ENCODE assay signal across 23 cellular contexts in the genomic region with DNA sequence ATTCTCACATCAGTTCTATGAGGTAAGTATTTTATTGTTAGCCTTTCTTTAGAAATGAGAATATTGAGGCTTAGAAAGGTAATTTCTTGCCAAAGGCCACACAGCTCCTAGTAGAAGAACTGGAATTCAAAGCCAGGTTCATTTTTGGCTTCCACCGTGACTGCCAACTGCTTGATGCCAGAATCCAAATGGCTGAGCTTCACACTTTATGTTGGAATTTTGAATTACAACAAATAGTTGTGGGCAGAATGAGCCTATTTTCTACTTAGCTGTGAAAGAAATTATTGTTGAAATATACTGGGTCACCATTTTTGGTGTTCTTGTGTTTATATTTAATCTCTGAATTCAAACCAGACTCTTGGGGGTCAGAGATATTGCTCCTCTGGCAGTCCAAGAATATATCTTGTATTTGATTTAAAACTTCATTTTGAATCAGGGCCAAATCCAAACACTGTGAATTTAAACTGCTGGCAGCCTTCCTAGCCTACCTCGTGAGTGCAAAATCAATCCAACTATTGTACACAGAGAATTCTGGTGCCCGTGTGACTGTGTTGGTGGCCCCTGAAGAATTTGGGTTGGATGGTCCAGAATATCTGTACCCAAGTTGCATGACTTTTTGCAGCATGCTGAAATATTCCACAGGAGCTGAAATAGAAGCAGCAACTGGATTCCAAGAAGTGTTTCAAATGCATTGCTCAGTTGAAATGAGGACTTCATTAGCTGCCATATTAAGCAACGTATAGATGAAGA. TPM values are rescaled to one million over a fixed set of nuclear protein-coding genes. Genes with fewer than 3 reads are reported as not detected.
DNase-seq lines count a peak whose midpoint lies in the region; ATAC-seq and TF ChIP-seq lines count a peak whose summit lies in the region.
"Had no signal": no experiment of that assay in that cellular context is flagged by ENCODE, and none has a peak within 500 bp of the region (broad histone marks: within the 10 kb centered on the region; RNA-seq: fewer than 3 reads in every experiment).

No MANE protein-coding gene starts in this region.

- peak; percentile 23 for DNase-seq in NCI-H345 (lab: John Stamatoyannopoulos, UW)
- DNase-seq in NCI-H345 treated with DMSO at 0.1 percent for 48 hours (lab: John Stamatoyannopoulos, UW; ENCODE audit: unreplicated experiment), result no peak
- peak; percentile 26 for DNase-seq in choroid plexus epithelial cell (ENCODE audit: low read depth)
- no peak for DNase-seq in mesenchymal stem cell
- DNase-seq in tibial nerve (ENCODE audit: low spot score in 2 of 2), result no peak
- no peak for DNase-seq in activated CD8-positive, alpha-beta memory T cell treated with anti-CD3 and anti-CD28 coated beads, Interleukin-2, amount 10 ng/mL, durations not matched to agents 7 days and 5 days
- no peak for DNase-seq in effector memory CD8-positive, alpha-beta T cell
- DNase-seq: 8988T; activated CD4-positive, alpha-beta T cell treated with anti-CD3 and anti-CD28 coated beads for 36 hours; activated T-cell treated with anti-CD3 and anti-CD28 coated beads, Interleukin-2, amount 50 U/mL, for 24 hours; CD4-positive, CD25-positive, alpha-beta regulatory T cell; glutamatergic neuron; NCI-H1694; NCI-H526; RPMI8226 had no signal

- H3K36me3 ChIP-seq in mesenchymal stem cell (ENCODE audit: control insufficient read depth in 1 of 2, insufficient read depth in 2 of 2, low read depth in 1 of 2, low read length in 2 of 2) (no peaks in the 10 kb centered on the region), tibial nerve (no peaks in the 10 kb centered on the region)
- H3K36me3 ChIP-seq: HAP-1 had no signal

- no peaks in the 10 kb centered on the region for H3K36me3 Mint-ChIP-seq in activated CD8-positive, alpha-beta memory T cell treated with anti-CD3 and anti-CD28 coated beads, Interleukin-2, amount 10 ng/mL, durations not matched to agents 7 days and 5 days
- H3K36me3 Mint-ChIP-seq in effector memory CD8-positive, alpha-beta T cell (ENCODE audit: insufficient read depth), result no peaks in the 10 kb centered on the region
- H3K36me3 Mint-ChIP-seq: CD4-positive, CD25-positive, alpha-beta regulatory T cell; type B pancreatic cell had no signal

- no peak overlapping the region for H3K23ac ChIP-seq in mesenchymal stem cell (ENCODE audit: low read length in 2 of 2)

- no peak overlapping the region for H2AFZ ChIP-seq in mesenchymal stem cell (ENCODE audit: low read depth, low read length)

- H3K4me3 Mint-ChIP-seq in activated CD8-positive, alpha-beta memory T cell treated with anti-CD3 and anti-CD28 coated beads, Interleukin-2, amount 10 ng/mL, durations not matched to agents 7 days and 5 days, result no peak overlapping the region
- H3K4me3 Mint-ChIP-seq in effector memory CD8-positive, alpha-beta T cell, result no peak overlapping the region
- H3K4me3 Mint-ChIP-seq: activated CD4-positive, alpha-beta T cell treated with anti-CD3 and anti-CD28 coated beads for 36 hours; activated T-cell treated with anti-CD3 and anti-CD28 coated beads, Interleukin-2, amount 50 U/mL, for 24 hours; type B pancreatic cell had no signal

- no peak overlapping the region for H2BK120ac ChIP-seq in mesenchymal stem cell (ENCODE audit: low read depth, low read length)

- no peaks in the 10 kb centered on the region for H3K4me1 Mint-ChIP-seq in activated CD8-positive, alpha-beta memory T cell treated with anti-CD3 and anti-CD28 coated beads, Interleukin-2, amount 10 ng/mL, durations not matched to agents 7 days and 5 days
- no peaks in the 10 kb centered on the region for H3K4me1 Mint-ChIP-seq in effector memory CD8-positive, alpha-beta T cell (ENCODE audit: low read depth in 2 of 2)
- H3K4me1 Mint-ChIP-seq: activated CD4-positive, alpha-beta T cell treated with anti-CD3 and anti-CD28 coated beads for 36 hours; CD4-positive, CD25-positive, alpha-beta regulatory T cell had no signal

- no peak overlapping the region for H3K27ac Mint-ChIP-seq in activated CD8-positive, alpha-beta memory T cell treated with anti-CD3 and anti-CD28 coated beads, Interleukin-2, amount 10 ng/mL, durations not matched to agents 7 days and 5 days
- H3K27ac Mint-ChIP-seq in effector memory CD8-positive, alpha-beta T cell, result no peak overlapping the region
- H3K27ac Mint-ChIP-seq: activated CD4-positive, alpha-beta T cell treated with anti-CD3 and anti-CD28 coated beads for 36 hours; activated T-cell treated with anti-CD3 and anti-CD28 coated beads, Interleukin-2, amount 50 U/mL, for 24 hours; CD4-positive, CD25-positive, alpha-beta regulatory T cell; type B pancreatic cell had no signal

- no peak overlapping the region for H4K8ac ChIP-seq in mesenchymal stem cell (ENCODE audit: low read length)

- TF ChIP-seq CTCF in choroid plexus epithelial cell (conservative IDR thresholded peaks at IDR 0.05; ENCODE audit: low read depth, low read length) (no peak), tibial nerve (IDR thresholded peaks at IDR 0.05) (no peak)

- TF ChIP-seq POLR2A in tibial nerve (IDR thresholded peaks at IDR 0.05), result no peak

- no peak overlapping the region for H2BK12ac ChIP-seq in mesenchymal stem cell (ENCODE audit: low read length in 2 of 2)

- H3K27me3 ChIP-seq in mesenchymal stem cell (ENCODE audit: control insufficient read depth in 1 of 2, insufficient read depth in 1 of 2, low read length in 2 of 2) (peaks cover 0 to 6% of the 10 kb centered on the region in 2 experiments), tibial nerve (no peaks in the 10 kb centered on the region)

- H3K4me3 ChIP-seq in choroid plexus epithelial cell (ENCODE audit: low read depth, low read length), result no peak overlapping the region
- no peak overlapping the region for H3K4me3 ChIP-seq in mesenchymal stem cell (ENCODE audit: insufficient read depth in 1 of 2, low read depth in 1 of 2, low read length in 2 of 2)
- H3K4me3 ChIP-seq in tibial nerve, result no peak overlapping the region
- H3K4me3 ChIP-seq: GM12878, HAP-1 had no signal

- no peak overlapping the region for H3K18ac ChIP-seq in mesenchymal stem cell (ENCODE audit: low read depth in 1 of 2, low read length in 2 of 2)

- H3K9me3 ChIP-seq in mesenchymal stem cell (ENCODE audit: control insufficient read depth, low read length) (no peaks in the 10 kb centered on the region), tibial nerve (no peaks in the 10 kb centered on the region)
- H3K9me3 ChIP-seq: HAP-1 had no signal

- H3K14ac ChIP-seq in mesenchymal stem cell (ENCODE audit: low read length in 2 of 2), result no peak overlapping the region

- H3K9ac ChIP-seq in mesenchymal stem cell (ENCODE audit: low read length), result peak overlapping the region; percentile 4
- H3K9ac ChIP-seq: KMS-11 had no signal

- H2BK15ac ChIP-seq in mesenchymal stem cell (ENCODE audit: low read depth, poor library complexity, severe bottlenecking), result no peak overlapping the region

- H3K4me1 ChIP-seq in mesenchymal stem cell (ENCODE audit: control insufficient read depth, insufficient read depth, low read depth, low read length), result no peaks in the 10 kb centered on the region
- H3K4me1 ChIP-seq in tibial nerve, result peaks cover 0 to 27% (median 14%) of the 10 kb centered on the region in 4 donors
- H3K4me1 ChIP-seq: HAP-1 had no signal

- peak in 1 of 2 donors; percentile 60 for TF ChIP-seq EP300 in tibial nerve (IDR thresholded peaks at IDR 0.05)

- no peak overlapping the region for H2AK5ac ChIP-seq in mesenchymal stem cell (ENCODE audit: low read length, severe bottlenecking)

- H3K27me3 Mint-ChIP-seq in activated CD8-positive, alpha-beta memory T cell treated with anti-CD3 and anti-CD28 coated beads, Interleukin-2, amount 10 ng/mL, durations not matched to agents 7 days and 5 days, result peaks cover 7% of the 10 kb centered on the region
- H3K27me3 Mint-ChIP-seq in effector memory CD8-positive, alpha-beta T cell, result peaks cover 15 to 23% of the 10 kb centered on the region in 2 donors
- H3K27me3 Mint-ChIP-seq: activated CD4-positive, alpha-beta T cell treated with anti-CD3 and anti-CD28 coated beads for 36 hours; activated T-cell treated with anti-CD3 and anti-CD28 coated beads, Interleukin-2, amount 50 U/mL, for 24 hours had no signal

- no peak for ATAC-seq in HG03095 (IDR thresholded peaks at IDR 0.05; ENCODE audit: unreplicated experiment)
- ATAC-seq in activated CD8-positive, alpha-beta memory T cell treated with anti-CD3 and anti-CD28 coated beads, Interleukin-2, amount 10 ng/mL, durations not matched to agents 7 days and 5 days, result no peak
- ATAC-seq in effector memory CD8-positive, alpha-beta T cell (replicated peaks), result no peak
- ATAC-seq: GM12878 had no signal

- H3K4me2 ChIP-seq in mesenchymal stem cell (ENCODE audit: low read length, poor library complexity, severe bottlenecking), result no peak overlapping the region
- H3K4me2 ChIP-seq: KMS-11 had no signal

- H3K9me3 Mint-ChIP-seq in activated CD8-positive, alpha-beta memory T cell treated with anti-CD3 and anti-CD28 coated beads, Interleukin-2, amount 10 ng/mL, durations not matched to agents 7 days and 5 days (ENCODE audit: low read depth), result no peaks in the 10 kb centered on the region
- no peaks in the 10 kb centered on the region for H3K9me3 Mint-ChIP-seq in effector memory CD8-positive, alpha-beta T cell
- H3K9me3 Mint-ChIP-seq: activated T-cell treated with anti-CD3 and anti-CD28 coated beads, Interleukin-2, amount 50 U/mL, for 24 hours had no signal

- 90% methylated on average over 4 of the region's 4 CpGs for WGBS in mesenchymal stem cell
- 25% methylated on average over 4 of the region's 4 CpGs for WGBS in tibial nerve, 2 donors

- no peaks in the 10 kb centered on the region for H3K79me1 ChIP-seq in mesenchymal stem cell (replicated peaks; ENCODE audit: low read length, poor library complexity, severe bottlenecking)

- no peak overlapping the region for H2BK5ac ChIP-seq in mesenchymal stem cell (ENCODE audit: low read depth, low read length, poor library complexity, severe bottlenecking)

- H4K91ac ChIP-seq in mesenchymal stem cell (ENCODE audit: low read length), result no peak overlapping the region

- no peak overlapping the region for H3K4ac ChIP-seq in mesenchymal stem cell (ENCODE audit: low read depth in 1 of 2, low read length in 2 of 2)

- no peak overlapping the region for H3K27ac ChIP-seq in mesenchymal stem cell (ENCODE audit: low read length, poor library complexity, severe bottlenecking)
- peak overlapping the region; percentile 41 to 86 (median 61) for H3K27ac ChIP-seq in tibial nerve
- H3K27ac ChIP-seq: KMS-11 had no signal

- CTCF ChIA-PET in activated CD8-positive, alpha-beta memory T cell treated with anti-CD3 and anti-CD28 coated beads, Interleukin-2, amount 10 ng/mL, durations not matched to agents 7 days and 5 days (lab: Charles Lee), result no interaction called here

RNA-seq across cellular contexts. Expression of gene LPIN1, which starts 35.6 kb away (rescaled TPM):
- polyA plus RNA-seq in mesenchymal stem cell (2013, experiment 1 of 2), result 42.3 TPM
- polyA plus RNA-seq in mesenchymal stem cell (2013, experiment 2 of 2), result 40.8 TPM
- 100 to 1,000 TPM; 170 to 202 (median 172) TPM for total RNA-seq in tibial nerve
- total RNA-seq in activated CD8-positive, alpha-beta memory T cell treated with anti-CD3 and anti-CD28 coated beads, Interleukin-2, amount 10 ng/mL, durations not matched to agents 7 days and 5 days, result 10 to 100 TPM; 57.1 to 76.4 TPM

RNA-seq across cellular contexts. Expression of gene NTSR2, which starts 40.8 kb away (rescaled TPM):
- not detected for polyA plus RNA-seq in mesenchymal stem cell (2013, experiment 1 of 2)
- not detected for polyA plus RNA-seq in mesenchymal stem cell (2013, experiment 2 of 2)
- total RNA-seq in tibial nerve, result 1 to 10 TPM in 2 of 4 donors, under 1 TPM in 1, not detected in 1; 0.87 to 4.2 (median 2.1) TPM
- not detected for total RNA-seq in activated CD8-positive, alpha-beta memory T cell treated with anti-CD3 and anti-CD28 coated beads, Interleukin-2, amount 10 ng/mL, durations not matched to agents 7 days and 5 days
- total RNA-seq: activated CD4-positive, alpha-beta T cell treated with anti-CD3 and anti-CD28 coated beads for 36 hours; CD4-positive, CD25-positive, alpha-beta regulatory T cell; GM12878; pulmonary artery endothelial cell; T-helper 2 cell treated with Interferon-gamma antibody and Interleukin-4, amounts not matched to agents 100 ng/mL and 5 ng/mL, for 36 hours had no signal
- polyA plus RNA-seq: CD4-positive, CD25-positive, alpha-beta regulatory T cell; GM12878; keratinocyte had no signal

Comparison
In these comparisons a context has a peak if more than half of its experiments do, and no peak if none do; other contexts are left out.
1. DNase-seq: peak in NCI-H345 (single experiment) and choroid plexus epithelial cell (single experiment); none in NCI-H345 treated with DMSO at 0.1 percent for 48 hours (single experiment), mesenchymal stem cell (single experiment), tibial nerve (0 of 2), activated CD8-positive, alpha-beta memory T cell treated with anti-CD3 and anti-CD28 coated beads, Interleukin-2, amount 10 ng/mL, durations not matched to agents 7 days and 5 days (single experiment) and effector memory CD8-positive, alpha-beta T cell (0 of 3).